9 cellular contexts compared by ENCODE assay signal in genomic region chr17:36932383-36933173, GRCh38. TPM values are rescaled to one million over a fixed set of nuclear protein-coding genes. Genes with fewer than 3 reads are reported as not detected.
DNase-seq lines count a peak whose midpoint lies in the region; ATAC-seq and TF ChIP-seq lines count a peak whose summit lies in the region.
"Had no signal": no experiment of that assay in that cellular context is flagged by ENCODE, and none has a peak within 500 bp of the region (broad histone marks: within the 10 kb centered on the region; RNA-seq: fewer than 3 reads in every experiment).

No MANE protein-coding gene starts in this region.

- H3K9me3 ChIP-seq in CD8-positive, alpha-beta T cell (ENCODE audit: low read length): no peaks in the 10 kb centered on the region

- peaks cover 86% of the 10 kb centered on the region for H3K27me3 Mint-ChIP-seq in CD8-positive, alpha-beta T cell (ENCODE audit: low read depth)
- H3K27me3 Mint-ChIP-seq in nephron (ENCODE audit: low read depth): peaks cover 100% of the 10 kb centered on the region

- ATAC-seq in CD8-positive, alpha-beta T cell: no peak
- ATAC-seq in HG02798 (IDR thresholded peaks at IDR 0.05; ENCODE audit: poor library complexity, unreplicated experiment) (no peak), GM19467 (IDR thresholded peaks at IDR 0.05; ENCODE audit: unreplicated experiment) (no peak)

- CTCF ChIA-PET in CD8-positive, alpha-beta T cell (lab: Charles Lee): no interaction called here

- no peaks in the 10 kb centered on the region for H3K9me3 Mint-ChIP-seq in CD8-positive, alpha-beta T cell
- H3K9me3 Mint-ChIP-seq in nephron: peaks cover 3% of the 10 kb centered on the region

- POLR2A ChIA-PET in CD8-positive, alpha-beta T cell (lab: Charles Lee): interaction anchor here (1.0 to 3.4 kb wide), 3 partner anchors 9 to 45 kb away, joined by 3 to 16 read pairs (median 3); partner anchors contain the start of gene AATF

- H3K27ac Mint-ChIP-seq in CD8-positive, alpha-beta T cell: no peak overlapping the region
- peak overlapping the region; percentile 82 to 92 (median 84) for H3K27ac Mint-ChIP-seq in nephron

- DNase-seq in CD8-positive, alpha-beta T cell: no peak
- DNase-seq in HT-29 (ENCODE audit: low spot score): peak; percentile 17
- peak; percentile 50 for DNase-seq in ecto neural progenitor cell (ENCODE audit: low spot score)
- DNase-seq in NCI-H345 treated with DMSO at 0.1 percent for 48 hours (lab: John Stamatoyannopoulos, UW; ENCODE audit: unreplicated experiment): no peak
- no peak for DNase-seq in effector CD8-positive, alpha-beta T cell (lab: John Stamatoyannopoulos, UW)

- no peak for TF ChIP-seq CTCF in CD8-positive, alpha-beta T cell (IDR thresholded peaks at IDR 0.05)
- no peak for TF ChIP-seq CTCF in nephron (IDR thresholded peaks at IDR 0.05; ENCODE audit: unreplicated experiment in 3 of 3)

- no peaks in the 10 kb centered on the region for H3K36me3 Mint-ChIP-seq in CD8-positive, alpha-beta T cell
- H3K36me3 Mint-ChIP-seq in nephron (ENCODE audit: low read depth): no peaks in the 10 kb centered on the region

- H3K27ac ChIP-seq in CD8-positive, alpha-beta T cell (ENCODE audit: low read depth, low read length): no peak overlapping the region
- H3K27ac ChIP-seq: skin epidermis had no signal

- peak overlapping the region; percentile 36 for H3K4me3 ChIP-seq in CD8-positive, alpha-beta T cell (ENCODE audit: low read depth, low read length)
- H3K4me3 ChIP-seq: skin epidermis had no signal

- H3K36me3 ChIP-seq in CD8-positive, alpha-beta T cell (ENCODE audit: insufficient read depth, low read length): no peaks in the 10 kb centered on the region

- H3K4me3 Mint-ChIP-seq in CD8-positive, alpha-beta T cell: peak overlapping the region; percentile 53
- H3K4me3 Mint-ChIP-seq in nephron: peak overlapping the region; percentile 79 to 92 (median 85)

- peaks cover 67% of the 10 kb centered on the region for H3K4me1 ChIP-seq in CD8-positive, alpha-beta T cell (ENCODE audit: insufficient read depth, low read length)

- intact Hi-C loops in CD8-positive, alpha-beta T cell (cut with DNase I, micrococcal nuclease): loop anchor here in 1 of 2 experiments (5.0 kb wide), 1 partner anchor 395 kb away; no protein-coding TSS in a partner anchor

- peaks cover 60% of the 10 kb centered on the region for H3K4me1 Mint-ChIP-seq in CD8-positive, alpha-beta T cell (ENCODE audit: low read depth)
- peaks cover 70% of the 10 kb centered on the region for H3K4me1 Mint-ChIP-seq in nephron

- peaks cover 86% of the 10 kb centered on the region for H3K27me3 ChIP-seq in CD8-positive, alpha-beta T cell (ENCODE audit: insufficient read depth, low read length)

RNA-seq across cellular contexts. Expression of gene LHX1, which starts 4.7 kb away (rescaled TPM):
- total RNA-seq in CD8-positive, alpha-beta T cell: not detected
- not detected in 2 replicates for total RNA-seq in HT-29 (2014; rRNA removed; shearing (Covaris generic))

RNA-seq across cellular contexts. Expression of gene AATF, which starts 16.2 kb away (rescaled TPM):
- 10 to 100 TPM; 49.5 to 51.5 TPM for total RNA-seq in CD8-positive, alpha-beta T cell
- 65.6 and 92.3 TPM in 2 replicates for total RNA-seq in HT-29 (2014; rRNA removed; shearing (Covaris generic))

Comparison
In these comparisons a context has a peak if more than half of its experiments do, and no peak if none do; other contexts are left out.
1. DNase-seq: peak in HT-29 (single experiment) and ecto neural progenitor cell (single experiment); none in CD8-positive, alpha-beta T cell (0 of 7), NCI-H345 treated with DMSO at 0.1 percent for 48 hours (single experiment) and effector CD8-positive, alpha-beta T cell (single experiment).